9 cellular contexts compared by ENCODE assay signal in genomic region chr12:112005419-112006395, GRCh38. TPM values are rescaled to one million over a fixed set of nuclear protein-coding genes. Genes with fewer than 3 reads are reported as not detected.
DNase-seq lines count a peak whose midpoint lies in the region; ATAC-seq and TF ChIP-seq lines count a peak whose summit lies in the region.
"Had no signal": no experiment of that assay in that cellular context is flagged by ENCODE, and none has a peak within 500 bp of the region (broad histone marks: within the 10 kb centered on the region; RNA-seq: fewer than 3 reads in every experiment).

No MANE protein-coding gene starts in this region.

- H3K36me3 ChIP-seq in right atrium auricular region (no peaks in the 10 kb centered on the region), upper lobe of left lung (no peaks in the 10 kb centered on the region)

- H3K4me3 ChIP-seq in right atrium auricular region (peak overlapping the region in 1 of 2 donors; percentile 30), upper lobe of left lung (peak overlapping the region; percentile 10 to 41 (median 23))

- no peak for DNase-seq in Right ventricle myocardium superior
- no peak for DNase-seq in right atrium auricular region (ENCODE audit: low spot score)
- DNase-seq in immature natural killer cell, result no peak
- peak in 1 of 2 donors; percentile 85 for DNase-seq in upper lobe of left lung
- DNase-seq in KBM-7, result no peak
- DNase-seq in NCI-H524 treated with DMSO at 0.1 percent for 48 hours (lab: John Stamatoyannopoulos, UW), result no peak
- DNase-seq: DMS79 had no signal

- TF ChIP-seq POLR2A in upper lobe of left lung (IDR thresholded peaks at IDR 0.05), result peak in 1 of 4 donors; percentile 70

- intact Hi-C loops in Right ventricle myocardium superior (cut with DNase I), result no loop called here

- H3K27me3 ChIP-seq in right atrium auricular region (no peaks in the 10 kb centered on the region), upper lobe of left lung (no peaks in the 10 kb centered on the region)

- H3K4me1 Mint-ChIP-seq in activated T-helper 17 cell treated with anti-CD3 and anti-CD28 coated beads, Interleukin-2, amount 50 U/mL, for 72 hours, result peaks cover 35% of the 10 kb centered on the region
- peaks cover 25 to 30% of the 10 kb centered on the region in 2 donors for H3K4me1 Mint-ChIP-seq in immature natural killer cell

- H3K27me3 Mint-ChIP-seq in activated T-helper 17 cell treated with anti-CD3 and anti-CD28 coated beads, Interleukin-2, amount 50 U/mL, for 72 hours, result no peaks in the 10 kb centered on the region
- H3K27me3 Mint-ChIP-seq in immature natural killer cell (ENCODE audit: low read depth in 3 of 3), result no peaks in the 10 kb centered on the region

- WGBS in upper lobe of left lung, 2 donors, result 69 to 70% methylated on average over 6 of the region's 6 CpGs

- TF ChIP-seq CTCF in right atrium auricular region (IDR thresholded peaks at IDR 0.05), result no peak
- TF ChIP-seq CTCF in upper lobe of left lung (IDR thresholded peaks at IDR 0.05), result no peak

- no peaks in the 10 kb centered on the region for H3K9me3 ChIP-seq in right atrium auricular region
- no peaks in the 10 kb centered on the region for H3K9me3 ChIP-seq in upper lobe of left lung

- H3K4me1 ChIP-seq in right atrium auricular region (peaks cover 0 to 2% of the 10 kb centered on the region in 2 donors), upper lobe of left lung (peaks cover 0 to 20% (median 4%) of the 10 kb centered on the region in 4 donors)

- peak overlapping the region; percentile 10 for H3K4me3 Mint-ChIP-seq in activated T-helper 17 cell treated with anti-CD3 and anti-CD28 coated beads, Interleukin-2, amount 50 U/mL, for 72 hours
- H3K4me3 Mint-ChIP-seq in immature natural killer cell, result no peak overlapping the region

- peak; percentile 86 for ATAC-seq in Right ventricle myocardium superior (ENCODE audit: poor library complexity)
- no peak for ATAC-seq in activated T-helper 17 cell treated with anti-CD3 and anti-CD28 coated beads, Interleukin-2, amount 50 U/mL, for 72 hours (replicated peaks)
- peak; percentile 61 to 88 for ATAC-seq in upper lobe of left lung (ENCODE audit: low FRiP score in 2 of 2)
- ATAC-seq in HG02678 (IDR thresholded peaks at IDR 0.05; ENCODE audit: unreplicated experiment), result no peak

- H3K27ac Mint-ChIP-seq in activated T-helper 17 cell treated with anti-CD3 and anti-CD28 coated beads, Interleukin-2, amount 50 U/mL, for 72 hours, result peak overlapping the region; percentile 34
- H3K27ac Mint-ChIP-seq in immature natural killer cell, result peak overlapping the region in 4 of 6 donors; percentile 14 to 78 (median 54)

- TF ChIP-seq EP300 in upper lobe of left lung (IDR thresholded peaks at IDR 0.05), result no peak

- in situ Hi-C loops in KBM-7 (cut with MboI; ENCODE audit: low pct_unique_long_range_greater_than_20kb, low sequenced_read_pairs), result no loop called here

- peaks cover 6% of the 10 kb centered on the region for H3K36me3 Mint-ChIP-seq in activated T-helper 17 cell treated with anti-CD3 and anti-CD28 coated beads, Interleukin-2, amount 50 U/mL, for 72 hours (ENCODE audit: low read depth)
- H3K36me3 Mint-ChIP-seq in immature natural killer cell, result peaks cover 0 to 10% (median 6%) of the 10 kb centered on the region in 3 donors

- peak overlapping the region in 1 of 2 donors; percentile 22 for H3K27ac ChIP-seq in right atrium auricular region
- H3K27ac ChIP-seq in upper lobe of left lung, result peak overlapping the region; percentile 13 to 73 (median 40)

- H3K9me3 Mint-ChIP-seq in activated T-helper 17 cell treated with anti-CD3 and anti-CD28 coated beads, Interleukin-2, amount 50 U/mL, for 72 hours, result no peaks in the 10 kb centered on the region
- H3K9me3 Mint-ChIP-seq in immature natural killer cell, result no peaks in the 10 kb centered on the region

RNA-seq across cellular contexts. Expression of gene TMEM116, which starts 7.3 kb away (rescaled TPM):
- 42.4 TPM for total RNA-seq in Right ventricle myocardium superior
- total RNA-seq in right atrium auricular region, result 10 to 100 TPM in 1 of 2 donors, 1 to 10 TPM in 1; 9.3 to 30.0 TPM
- total RNA-seq in activated T-helper 17 cell treated with anti-CD3 and anti-CD28 coated beads, Interleukin-2, amount 50 U/mL, for 72 hours, result 10 to 100 TPM; 13.8 to 16.9 TPM
- 10 to 100 TPM; 11.2 to 15.1 (median 11.8) TPM for polyA plus RNA-seq in immature natural killer cell
- 10 to 100 TPM; 14.8 to 41.9 (median 21.2) TPM for total RNA-seq in upper lobe of left lung

RNA-seq across cellular contexts. Expression of gene ERP29, which starts 7.5 kb away (rescaled TPM):
- total RNA-seq in Right ventricle myocardium superior (46.5 TPM), right atrium auricular region (10 to 100 TPM; 20.9 to 26.8 TPM), upper lobe of left lung (100 to 1,000 TPM in 2 of 6 donors, 10 to 100 TPM in 4; 32.5 to 149 (median 72.2) TPM)
- 10 to 100 TPM; 68.5 to 93.0 TPM for total RNA-seq in activated T-helper 17 cell treated with anti-CD3 and anti-CD28 coated beads, Interleukin-2, amount 50 U/mL, for 72 hours
- polyA plus RNA-seq in immature natural killer cell, result 100 to 1,000 TPM; 106 to 137 (median 119) TPM

Comparison
In these comparisons a context has a peak if more than half of its experiments do, and no peak if none do; other contexts are left out.
1. ATAC-seq: peak in Right ventricle myocardium superior (single experiment) and upper lobe of left lung (2 of 2); none in activated T-helper 17 cell treated with anti-CD3 and anti-CD28 coated beads, Interleukin-2, amount 50 U/mL, for 72 hours (single experiment) and HG02678 (single experiment).